8 cellular contexts compared by ENCODE assay signal in the genomic region with DNA sequence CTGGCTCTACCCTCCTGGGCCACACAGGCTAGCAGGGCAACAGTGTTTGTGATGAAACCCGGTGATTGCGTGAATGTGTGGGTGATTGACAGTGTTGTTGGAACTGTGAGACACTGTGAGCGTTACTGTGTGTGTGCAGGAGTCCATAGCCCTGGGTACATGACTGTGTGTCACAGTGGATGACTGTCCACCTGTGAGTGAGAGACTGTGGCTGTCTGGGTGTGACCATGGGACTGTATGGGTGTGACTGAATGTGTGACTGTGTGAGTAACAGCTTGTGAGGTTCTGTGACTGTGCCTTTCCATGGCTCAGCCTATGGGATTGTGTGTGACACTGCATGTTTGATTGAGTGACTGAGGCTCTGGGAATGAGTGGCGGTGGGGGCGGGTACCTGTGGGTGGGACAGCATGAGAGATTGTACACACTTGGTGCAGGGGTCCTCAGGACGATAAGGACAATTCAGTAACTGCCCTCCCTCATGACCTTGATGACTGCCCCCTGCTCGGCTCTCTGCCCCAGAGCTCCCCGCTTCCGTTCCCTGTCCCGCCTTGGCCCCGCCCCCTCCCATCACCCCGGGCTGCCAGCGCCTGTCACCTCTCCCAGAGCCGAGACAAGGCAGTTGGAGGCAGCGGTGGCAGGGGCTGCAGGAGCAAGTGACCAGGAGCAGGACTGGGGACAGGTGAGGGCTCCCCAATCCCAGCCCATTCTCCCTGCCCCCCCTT. TPM values are rescaled to one million over a fixed set of nuclear protein-coding genes. Genes with fewer than 3 reads are reported as not detected.
DNase-seq lines count a peak whose midpoint lies in the region; TF ChIP-seq lines count a peak whose summit lies in the region.

Gene GIPR, plus strand, starts transcription at position 602 of the 722 bp plus-strand sequence. CDS start 1,300 bp downstream, outside the sequence.

- no peaks in the 10 kb centered on the region for H3K36me3 Mint-ChIP-seq in activated T-cell treated with anti-CD3 and anti-CD28 coated beads, Interleukin-2, amount 50 U/mL, for 24 hours (ENCODE audit: low read depth)

- TF ChIP-seq CTCF in OCI-LY7 (conservative IDR thresholded peaks at IDR 0.05; ENCODE audit: low read length) (no peak), fibroblast of the aortic adventitia (IDR thresholded peaks at IDR 0.05; ENCODE audit: insufficient read depth, low read length) (no peak), parathyroid adenoma (IDR thresholded peaks at IDR 0.05) (no peak)

- no peaks in the 10 kb centered on the region for H3K9me3 Mint-ChIP-seq in activated T-cell treated with anti-CD3 and anti-CD28 coated beads, Interleukin-2, amount 50 U/mL, for 24 hours

- in situ Hi-C loops in GM18951 (cut with MboI; ENCODE audit: low sequenced_read_pairs, unreplicated experiment), result no loop called here

- peak; percentile 76 for TF ChIP-seq POLR2A in GM18951 (IDR thresholded peaks at IDR 0.05; ENCODE audit: extremely low read depth, insufficient read depth, insufficient read length)

- H3K27ac Mint-ChIP-seq in activated T-cell treated with anti-CD3 and anti-CD28 coated beads, Interleukin-2, amount 50 U/mL, for 24 hours, result peak within 1 kb of the TSS; percentile 63

- H3K4me2 ChIP-seq in OCI-LY7 (ENCODE audit: low read length) (peak within 1 kb of the TSS; percentile 73), parathyroid adenoma (ENCODE audit: low read length) (peak within 1 kb of the TSS; percentile 99)

- CTCF ChIA-PET in OCI-LY7 (lab: Charles Lee; ENCODE audit: unreplicated experiment), result interaction anchor here (0.6 to 1.6 kb wide), 3 partner anchors 25 to 85 kb away, joined by 3 to 5 read pairs (median 4); partner anchors contain the start of gene QPCTL

- H3K27ac ChIP-seq in OCI-LY7 (ENCODE audit: low read depth, low read length, poor library complexity, severe bottlenecking) (peak within 1 kb of the TSS; percentile 46), parathyroid adenoma (no peak within 1 kb of the TSS)

- H3K27me3 ChIP-seq in parathyroid adenoma (ENCODE audit: control insufficient read depth, insufficient read depth, low read length), result no peaks in the 10 kb centered on the region

- no peaks in the 10 kb centered on the region for H3K36me3 ChIP-seq in OCI-LY7 (ENCODE audit: insufficient read depth, low read length)
- no peaks in the 10 kb centered on the region for H3K36me3 ChIP-seq in parathyroid adenoma (ENCODE audit: control insufficient read depth, insufficient read depth, low read length)

- intact Hi-C loops in OCI-LY7 (cut with micrococcal nuclease; ENCODE audit: unreplicated experiment), result no loop called here

- no peak within 1 kb of the TSS for H3K9ac ChIP-seq in parathyroid adenoma

- H3K27me3 Mint-ChIP-seq in activated T-cell treated with anti-CD3 and anti-CD28 coated beads, Interleukin-2, amount 50 U/mL, for 24 hours, result peaks cover 33% of the 10 kb centered on the region

- H3K4me3 Mint-ChIP-seq in activated T-cell treated with anti-CD3 and anti-CD28 coated beads, Interleukin-2, amount 50 U/mL, for 24 hours, result peak within 1 kb of the TSS; percentile 73

- H3K4me1 ChIP-seq in OCI-LY7 (ENCODE audit: insufficient read depth, low read length, poor library complexity, severe bottlenecking) (peaks cover 54% of the 10 kb centered on the region), parathyroid adenoma (peaks cover 3% of the 10 kb centered on the region)

- DNase-seq in A172 (ENCODE audit: low spot score) (peak; percentile 52), OCI-LY7 (ENCODE audit: low spot score) (peak; percentile 76), fibroblast of the aortic adventitia (ENCODE audit: low read depth) (no peak), DMS114 treated with DMSO at 0.1 percent for 48 hours (lab: John Stamatoyannopoulos, UW; ENCODE audit: unreplicated experiment) (no peak), cerebellum (ENCODE audit: low spot score) (no peak)
- DNase-seq in activated T-cell treated with anti-CD3 and anti-CD28 coated beads, Interleukin-2, amount 50 U/mL, for 24 hours, result peak; percentile 77

- BruUV-seq in OCI-LY7 (replicated peaks; lab: Mats Ljungman, UMichigan), result no TSS peak

- peaks cover 39% of the 10 kb centered on the region for H3K4me1 Mint-ChIP-seq in activated T-cell treated with anti-CD3 and anti-CD28 coated beads, Interleukin-2, amount 50 U/mL, for 24 hours (ENCODE audit: low read depth)

- H3K4me3 ChIP-seq in OCI-LY7 (ENCODE audit: low read depth, low read length, poor library complexity, severe bottlenecking), result peak within 1 kb of the TSS; percentile 70
- H3K4me3 ChIP-seq in fibroblast of the aortic adventitia (ENCODE audit: low read depth, low read length), result peak within 1 kb of the TSS; percentile 44
- peak within 1 kb of the TSS; percentile 79 for H3K4me3 ChIP-seq in parathyroid adenoma (ENCODE audit: low read depth, low read length)

- POLR2A ChIA-PET in OCI-LY7 (lab: Charles Lee), result interaction anchor here (0.6 to 2.5 kb wide), 3 partner anchors 13 to 69 kb away, joined by 3 to 8 read pairs (median 4); no protein-coding TSS in a partner anchor

- H3K9me3 ChIP-seq in OCI-LY7 (ENCODE audit: low read length) (no peaks in the 10 kb centered on the region), parathyroid adenoma (ENCODE audit: control insufficient read depth, low read length) (no peaks in the 10 kb centered on the region)

- no peaks in the 10 kb centered on the region for H4K20me1 ChIP-seq in OCI-LY7 (ENCODE audit: insufficient read depth, low read length)

- H3K9me2 ChIP-seq in OCI-LY7 (ENCODE audit: insufficient read depth, low read length), result no peaks in the 10 kb centered on the region

- H3K79me2 ChIP-seq in OCI-LY7 (ENCODE audit: insufficient read depth, low read depth, low read length) (no peaks in the 10 kb centered on the region), parathyroid adenoma (no peaks in the 10 kb centered on the region)

- H2AFZ ChIP-seq in OCI-LY7 (ENCODE audit: low read length), result peak within 1 kb of the TSS; percentile 77
- peak within 1 kb of the TSS; percentile 73 for H2AFZ ChIP-seq in parathyroid adenoma

RNA-seq across cellular contexts. Expression of gene GIPR, which starts in this region (rescaled TPM):
- 0.10 and 0.72 TPM in 2 replicates for total RNA-seq in A172 (2014; rRNA removed; shearing (Covaris generic))
- total RNA-seq in OCI-LY7 (2014; rRNA removed; shearing (Covaris generic)), result 6.6 and 7.9 TPM in 2 replicates
- total RNA-seq in OCI-LY7 (2022) (23.3 and 24.6 TPM in 2 replicates), fibroblast of the aortic adventitia (ENCODE audit: low replicate concordance) (0.57 TPM in 1 of 2 replicates, not detected in the other), cerebellum (not detected)

Comparison
In these comparisons a context has a peak if more than half of its experiments do, and no peak if none do; other contexts are left out.
1. Peak in DNase-seq in A172; RNA of the gene not detected or under 1 TPM.
2. DNase-seq: peak in OCI-LY7 (single experiment) and activated T-cell treated with anti-CD3 and anti-CD28 coated beads, Interleukin-2, amount 50 U/mL, for 24 hours (single experiment); none in fibroblast of the aortic adventitia (single experiment), DMS114 treated with DMSO at 0.1 percent for 48 hours (single experiment) and cerebellum (single experiment).
3. Peak in every context shown above with its lines, with median percentiles within 50 percentile points of each other: H3K4me3 ChIP-seq.